Comparison of ENCODE assay signal across 8 cellular contexts in the genomic region with DNA sequence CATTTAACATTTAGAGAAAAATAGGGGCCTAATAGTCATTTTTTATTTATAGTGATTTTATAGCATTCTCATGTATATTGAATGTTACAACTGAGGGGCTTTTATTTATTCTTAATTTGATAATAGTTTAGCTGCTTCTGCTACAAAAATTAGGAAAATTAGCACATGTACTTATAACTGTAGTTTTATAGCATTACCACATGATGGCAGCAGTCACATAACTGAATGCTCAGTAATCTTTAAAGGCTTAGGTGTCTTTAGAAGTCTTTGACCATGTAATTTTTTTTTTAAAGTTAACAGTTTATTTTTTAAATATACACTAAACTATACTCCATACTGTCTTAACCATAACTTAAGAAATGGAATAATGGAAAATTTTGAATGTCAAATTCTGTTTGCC.
DNase-seq lines count a peak whose midpoint lies in the region; ATAC-seq, FAIRE-seq and TF ChIP-seq lines count a peak whose summit lies in the region.

No MANE protein-coding gene starts in this region.

- H3K9me3 ChIP-seq in GM12878 (replicated peaks; ENCODE audit: control insufficient read depth, insufficient read depth, low read length) (no peaks in the 10 kb centered on the region), right lobe of liver (no peaks in the 10 kb centered on the region)

- FAIRE-seq in GM12878 (lab: Jason Lieb, UNC) = peak; percentile 71

- BruUV-seq in GM12878 (replicated peaks; lab: Mats Ljungman, UMichigan) = no TSS peak

- H3K4me1 Mint-ChIP-seq in activated naive CD8-positive, alpha-beta T cell treated with anti-CD3 and anti-CD28 coated beads, Interleukin-2, amount 50 U/mL, for 24 hours = peaks cover 4% of the 10 kb centered on the region

- H3K4me3 ChIP-seq in GM12878 (no peak overlapping the region), right lobe of liver (no peak overlapping the region)

- in situ Hi-C loops in GM12878 (cut with MboI) = no loop called here

- H3K27ac Mint-ChIP-seq in activated naive CD8-positive, alpha-beta T cell treated with anti-CD3 and anti-CD28 coated beads, Interleukin-2, amount 50 U/mL, for 24 hours = no peak overlapping the region

- peak; percentile 47 for TF ChIP-seq RAD21 in GM12878 (IDR thresholded peaks at IDR 0.05; ENCODE audit: insufficient read depth, low read depth, low read length)

- peak; percentile 7 to 56 for DNase-seq in NOMO-1 (lab: John Stamatoyannopoulos, UW; ENCODE audit: unreplicated experiment in 2 of 2)
- no peak for DNase-seq in NOMO-1 treated with dmso at 0.1 percent for 144 hours (lab: John Stamatoyannopoulos, UW; ENCODE audit: unreplicated experiment)
- peak; percentile 45 for DNase-seq in NAMALWA (ENCODE audit: low spot score)
- DNase-seq in GM12878 (ENCODE audit: low read depth, low spot score) = no peak
- no peak for DNase-seq in right lobe of liver
- DNase-seq in activated naive CD8-positive, alpha-beta T cell treated with anti-CD3 and anti-CD28 coated beads, Interleukin-2, amount 50 U/mL, for 24 hours = no peak
- no peak for DNase-seq in activated naive CD4-positive, alpha-beta T cell treated with anti-CD3 and anti-CD28 coated beads, Interleukin-2, amount 50 U/mL, for 16 hours

- TF ChIP-seq CTCF in GM12878 (IDR thresholded peaks at IDR 0.05 in 2 of 3, conservative IDR thresholded peaks at IDR 0.05 in 1 of 3; ENCODE audit: control insufficient read depth in 2 of 3, extremely low read depth in 1 of 3, insufficient read depth in 1 of 3, low read depth in 3 of 3, low read length in 3 of 3) (peak; percentile 36 to 50 (median 42); a peak in 4 of 6 replicates), right lobe of liver (IDR thresholded peaks at IDR 0.05) (peak; percentile 37 to 63 (median 60))

- H3K9me3 Mint-ChIP-seq in activated naive CD8-positive, alpha-beta T cell treated with anti-CD3 and anti-CD28 coated beads, Interleukin-2, amount 50 U/mL, for 24 hours = no peaks in the 10 kb centered on the region

- POLR2A ChIA-PET in GM12878 (lab: Charles Lee) = no interaction called here

- H3K36me3 Mint-ChIP-seq in activated naive CD8-positive, alpha-beta T cell treated with anti-CD3 and anti-CD28 coated beads, Interleukin-2, amount 50 U/mL, for 24 hours (ENCODE audit: low read depth) = peaks cover 21% of the 10 kb centered on the region

- no peak overlapping the region for H3K9ac ChIP-seq in GM12878 (ENCODE audit: control insufficient read depth, insufficient read depth, low read length)

- SMC1A ChIA-PET in GM12878 (lab: Charles Lee; ENCODE audit: uncharacterized antibody, unreplicated experiment) = interaction anchor here (0.7 to 1.4 kb wide), 5 partner anchors 11 to 139 kb away, joined by 3 to 6 read pairs (median 3); no protein-coding TSS in a partner anchor

- H3K36me3 ChIP-seq in GM12878 (ENCODE audit: control insufficient read depth in 2 of 2, insufficient read depth in 2 of 2, low read length in 1 of 2) = peaks cover 0 to 3% of the 10 kb centered on the region in 2 experiments; a peak in 1 of 4 replicates
- peaks cover 0 to 7% (median under 1%) of the 10 kb centered on the region in 4 donors for H3K36me3 ChIP-seq in right lobe of liver

- H3K27me3 ChIP-seq in GM12878 (replicated peaks in 1 of 2; ENCODE audit: control insufficient read depth in 2 of 2, insufficient read depth in 2 of 2, low read length in 1 of 2) = no peaks in the 10 kb centered on the region
- no peaks in the 10 kb centered on the region for H3K27me3 ChIP-seq in right lobe of liver

- no peaks in the 10 kb centered on the region for H4K20me1 ChIP-seq in GM12878 (ENCODE audit: control insufficient read depth, insufficient read depth)

- CTCF ChIA-PET in GM12878 (lab: Yijun Ruan, JAX) = interaction anchor here (0.6 to 2.2 kb wide), 8 partner anchors 8 to 1031 kb away, joined by 3 to 12 read pairs (median 4); no protein-coding TSS in a partner anchor

- no peaks in the 10 kb centered on the region for H3K4me1 ChIP-seq in GM12878 (ENCODE audit: control insufficient read depth, insufficient read depth, low read length)
- no peaks in the 10 kb centered on the region for H3K4me1 ChIP-seq in right lobe of liver

- RAD21 ChIA-PET in GM12878 (lab: Charles Lee; ENCODE audit: unreplicated experiment) = interaction anchor here (0.8 kb wide), 1 partner anchor 231 kb away, joined by 3 read pairs; no protein-coding TSS in a partner anchor

- TF ChIP-seq EP300 in GM12878 (IDR thresholded peaks at IDR 0.05; ENCODE audit: borderline replicate concordance in 1 of 2, control insufficient read depth in 1 of 2, low read depth in 2 of 2, low read length in 2 of 2) = no peak

- TF ChIP-seq POLR2A in GM12878 (IDR thresholded peaks at IDR 0.05; ENCODE audit: low read depth, low read length) = no peak
- no peak for TF ChIP-seq POLR2A in right lobe of liver (IDR thresholded peaks at IDR 0.05)

- H3K4me2 ChIP-seq in GM12878 (ENCODE audit: control insufficient read depth, insufficient read depth) = no peak overlapping the region

- no peak overlapping the region for H3K4me3 Mint-ChIP-seq in activated naive CD8-positive, alpha-beta T cell treated with anti-CD3 and anti-CD28 coated beads, Interleukin-2, amount 50 U/mL, for 24 hours

- ATAC-seq in GM12878 (peak; percentile 65), right lobe of liver (peak; percentile 46 to 69 (median 57)), GM21528 (IDR thresholded peaks at IDR 0.05; ENCODE audit: low FRiP score, unreplicated experiment) (no peak)
- ATAC-seq in activated naive CD8-positive, alpha-beta T cell treated with anti-CD3 and anti-CD28 coated beads, Interleukin-2, amount 50 U/mL, for 24 hours = no peak

- no peak overlapping the region for H2AFZ ChIP-seq in GM12878 (ENCODE audit: control insufficient read depth, low read depth, low read length)

- no peaks in the 10 kb centered on the region for H3K27me3 Mint-ChIP-seq in activated naive CD8-positive, alpha-beta T cell treated with anti-CD3 and anti-CD28 coated beads, Interleukin-2, amount 50 U/mL, for 24 hours

- no peak overlapping the region for H3K27ac ChIP-seq in GM12878 (ENCODE audit: control insufficient read depth, insufficient read depth)
- H3K27ac ChIP-seq in right lobe of liver = no peak overlapping the region

- intact Hi-C loops in GM12878 (cut with micrococcal nuclease; ENCODE audit: unreplicated experiment) (loop anchor here (10.0 kb wide), 2 partner anchors 263 to 287 kb away; no protein-coding TSS in a partner anchor), right lobe of liver (cut with DNase I) (no loop called here)

- H3K79me2 ChIP-seq in GM12878 (ENCODE audit: control insufficient read depth, insufficient read depth, low read length) = no peaks in the 10 kb centered on the region

TF ChIP-seq in GM12878, 131 proteins besides CTCF, POLR2A, EP300 and RAD21:
- TF ChIP-seq, protein P1, sequence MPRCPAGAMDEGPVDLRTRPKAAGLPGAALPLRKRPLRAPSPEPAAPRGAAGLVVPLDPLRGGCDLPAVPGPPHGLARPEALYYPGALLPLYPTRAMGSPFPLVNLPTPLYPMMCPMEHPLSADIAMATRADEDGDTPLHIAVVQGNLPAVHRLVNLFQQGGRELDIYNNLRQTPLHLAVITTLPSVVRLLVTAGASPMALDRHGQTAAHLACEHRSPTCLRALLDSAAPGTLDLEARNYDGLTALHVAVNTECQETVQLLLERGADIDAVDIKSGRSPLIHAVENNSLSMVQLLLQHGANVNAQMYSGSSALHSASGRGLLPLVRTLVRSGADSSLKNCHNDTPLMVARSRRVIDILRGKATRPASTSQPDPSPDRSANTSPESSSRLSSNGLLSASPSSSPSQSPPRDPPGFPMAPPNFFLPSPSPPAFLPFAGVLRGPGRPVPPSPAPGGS (IDR thresholded peaks at IDR 0.05; ENCODE audit: borderline replicate concordance, insufficient read depth, low read depth, low read length, poor library complexity, severe bottlenecking) = no peak
- TF ChIP-seq FOS (IDR thresholded peaks at IDR 0.05; ENCODE audit: borderline replicate concordance, extremely low read depth, insufficient read length) (no peak), CBX5 (IDR thresholded peaks at IDR 0.05; ENCODE audit: low read depth) (no peak), SMC3 (IDR thresholded peaks at IDR 0.05; ENCODE audit: borderline replicate concordance, low read length) (peak; percentile 41; the same call in 1 of the 2 replicates)

Comparison
In these comparisons a context has a peak if more than half of its experiments do, and no peak if none do; other contexts are left out.
1. DNase-seq: peak in NOMO-1 (2 of 2) and NAMALWA (single experiment); none in NOMO-1 treated with dmso at 0.1 percent for 144 hours (single experiment), GM12878 (single experiment), right lobe of liver (0 of 3), activated naive CD8-positive, alpha-beta T cell treated with anti-CD3 and anti-CD28 coated beads, Interleukin-2, amount 50 U/mL, for 24 hours (single experiment) and activated naive CD4-positive, alpha-beta T cell treated with anti-CD3 and anti-CD28 coated beads, Interleukin-2, amount 50 U/mL, for 16 hours (single experiment).
2. ATAC-seq: peak in GM12878 (single experiment) and right lobe of liver (4 of 4); none in activated naive CD8-positive, alpha-beta T cell treated with anti-CD3 and anti-CD28 coated beads, Interleukin-2, amount 50 U/mL, for 24 hours (single experiment) and GM21528 (single experiment).